8 cellular contexts compared by ENCODE assay signal in the genomic region with DNA sequence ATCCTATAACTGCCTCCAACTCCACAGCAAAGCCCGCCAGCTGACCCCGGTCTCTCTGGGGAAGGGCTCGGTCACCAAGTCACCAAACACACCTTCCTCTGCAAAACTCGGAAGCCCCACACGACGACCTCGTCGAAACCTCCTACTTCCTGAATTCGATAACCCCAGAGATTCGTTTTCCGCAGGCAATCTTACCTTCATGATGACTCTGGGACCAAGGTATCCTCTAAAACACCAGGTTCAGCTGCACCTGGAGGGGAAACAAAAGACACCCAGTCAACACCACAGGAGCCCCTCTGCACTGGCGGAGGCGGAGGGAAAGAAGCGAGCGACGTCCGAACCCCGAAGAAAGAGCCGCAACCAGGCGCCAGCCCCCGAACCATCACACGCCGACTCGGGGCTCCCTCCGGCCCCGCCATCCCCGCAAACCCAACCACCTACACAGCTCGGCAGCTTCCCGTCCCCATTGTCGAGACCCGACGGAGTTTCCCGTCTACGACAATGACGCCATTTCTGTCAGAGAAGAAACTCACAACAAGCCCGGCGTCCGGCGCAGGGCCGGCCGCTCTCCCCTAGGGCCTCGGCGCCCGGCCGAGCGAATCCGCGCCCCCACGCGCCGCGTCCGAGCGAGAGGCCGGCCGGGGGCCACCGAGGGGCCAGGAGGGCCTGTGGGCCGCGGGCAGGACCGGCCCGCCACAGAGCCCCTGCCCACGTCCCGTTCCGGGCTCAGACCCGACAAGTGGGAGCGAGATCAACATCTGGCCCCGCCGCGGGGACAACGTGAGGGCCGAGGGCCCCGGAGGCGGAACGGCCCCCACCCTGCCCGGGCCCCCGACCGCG. TPM values are rescaled to one million over a fixed set of nuclear protein-coding genes. Genes with fewer than 3 reads are reported as not detected.
DNase-seq lines count a peak whose midpoint lies in the region; ATAC-seq and TF ChIP-seq lines count a peak whose summit lies in the region.

No MANE protein-coding gene starts in this region.

- ATAC-seq in GM19324 (IDR thresholded peaks at IDR 0.05; ENCODE audit: low FRiP score, unreplicated experiment), result no peak

- peak overlapping the region; percentile 93 to 99 (median 99) for H3K4me3 Mint-ChIP-seq in immature natural killer cell

- peaks cover 0 to 3% (median 0%) of the 10 kb centered on the region in 3 donors for H3K36me3 Mint-ChIP-seq in immature natural killer cell

- no peaks in the 10 kb centered on the region for H3K9me3 Mint-ChIP-seq in immature natural killer cell

- H3K4me1 Mint-ChIP-seq in immature natural killer cell, result peaks cover 40 to 47% of the 10 kb centered on the region in 2 donors

- peak overlapping the region; percentile 94 for H3K4me3 ChIP-seq in brain microvascular endothelial cell (ENCODE audit: low read depth, low read length)

- DNase-seq in DMS 273 (lab: John Stamatoyannopoulos, UW; ENCODE audit: unreplicated experiment) (peak; percentile 73), DMS 273 treated with DMSO at 0.1 percent for 48 hours (lab: John Stamatoyannopoulos, UW) (no peak), Kasumi-1 (lab: John Stamatoyannopoulos, UW) (peak; percentile 58 to 68), UCSD-AML1 (lab: John Stamatoyannopoulos, UW; ENCODE audit: unreplicated experiment) (peak; percentile 53), brain microvascular endothelial cell (no peak), immature natural killer cell (peak; percentile 75 to 77 (median 76))
- peak; percentile 37 to 39 for DNase-seq in stimulated activated CD4-positive, alpha-beta T cell treated with anti-CD3 and anti-CD28 coated beads, Interleukin-12 subunit alpha, Interleukin-12 subunit beta, amount 100 ng/mL, for 24 hours (ENCODE audit: low read depth in 2 of 2)

- H3K27me3 ChIP-seq in brain microvascular endothelial cell (replicated peaks), result no peaks in the 10 kb centered on the region

- no peak for TF ChIP-seq CTCF in brain microvascular endothelial cell (IDR thresholded peaks at IDR 0.05; ENCODE audit: low read depth, low read length, missing control alignments)

- peak overlapping the region; percentile 93 for H3K27ac ChIP-seq in brain microvascular endothelial cell

- H3K27me3 Mint-ChIP-seq in immature natural killer cell (ENCODE audit: low read depth in 3 of 3), result peaks cover 7 to 12% (median 12%) of the 10 kb centered on the region in 3 donors

- peak overlapping the region in 5 of 6 donors; percentile 95 to 99 (median 96) for H3K27ac Mint-ChIP-seq in immature natural killer cell

- in situ Hi-C loops in brain microvascular endothelial cell (cut with HindIII; ENCODE audit: low pct_ligation_motif_present, low sequenced_read_pairs), result no loop called here

- H3K36me3 ChIP-seq in brain microvascular endothelial cell (replicated peaks), result peaks cover 2% of the 10 kb centered on the region

RNA-seq across cellular contexts. Expression of gene ARID4B, which starts 1.0 kb away (rescaled TPM):
- polyA plus RNA-seq in immature natural killer cell, result 10 to 100 TPM; 28.3 to 77.9 (median 34.2) TPM

RNA-seq across cellular contexts. Expression of gene GGPS1, which starts 1.4 kb away (rescaled TPM):
- 10 to 100 TPM; 38.8 to 60.1 (median 50.5) TPM for polyA plus RNA-seq in immature natural killer cell

RNA-seq across cellular contexts. Expression of gene TBCE, which starts 40.3 kb away (rescaled TPM):
- 10 to 100 TPM in 2 of 3 donors, 1 to 10 TPM in 1; 6.0 to 21.1 (median 16.5) TPM for polyA plus RNA-seq in immature natural killer cell

Comparison
In these comparisons a context has a peak if more than half of its experiments do, and no peak if none do; other contexts are left out.
1. DNase-seq: peak in DMS 273 (single experiment), Kasumi-1 (2 of 2), UCSD-AML1 (single experiment), immature natural killer cell (3 of 3) and stimulated activated CD4-positive, alpha-beta T cell treated with anti-CD3 and anti-CD28 coated beads, Interleukin-12 subunit alpha, Interleukin-12 subunit beta, amount 100 ng/mL, for 24 hours (2 of 2); none in DMS 273 treated with DMSO at 0.1 percent for 48 hours (single experiment) and brain microvascular endothelial cell (single experiment).